Comparison of ENCODE assay signal across 8 cellular contexts in the genomic region with DNA sequence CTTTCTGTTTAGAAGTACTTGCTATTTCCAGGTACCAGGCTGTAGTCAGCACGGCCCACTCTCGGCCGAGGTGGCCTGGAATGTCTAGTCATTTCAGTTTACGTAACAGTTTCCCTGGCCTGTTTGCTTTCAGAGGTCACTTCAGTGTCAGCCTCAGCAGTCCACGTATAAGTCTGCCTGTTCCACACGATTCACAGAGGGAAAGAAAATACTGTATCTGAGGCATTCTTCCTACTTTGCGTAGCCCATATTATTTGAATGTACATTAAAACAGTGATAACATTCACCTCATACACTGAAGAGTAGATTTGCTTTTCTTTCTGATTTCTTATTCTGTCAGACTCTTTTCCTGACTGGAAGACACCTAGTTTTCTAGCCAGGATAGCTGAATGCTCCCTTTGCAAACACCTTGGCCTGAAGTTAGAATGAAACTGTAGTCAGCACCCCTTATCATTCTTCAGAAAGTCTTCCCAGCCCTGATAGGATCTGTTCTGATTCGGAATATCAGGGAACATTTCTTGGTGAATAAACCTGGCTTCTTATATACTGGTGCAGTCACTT.
DNase-seq lines count a peak whose midpoint lies in the region; ATAC-seq and TF ChIP-seq lines count a peak whose summit lies in the region.

No MANE protein-coding gene starts in this region.

- no peak for ATAC-seq in HG03342 (IDR thresholded peaks at IDR 0.05; ENCODE audit: unreplicated experiment)
- ATAC-seq in HG02884 (IDR thresholded peaks at IDR 0.05; ENCODE audit: unreplicated experiment): no peak

- peak; percentile 91 for DNase-seq in AG10803 (ENCODE audit: low read depth)
- peak; percentile 7 for DNase-seq in NCI-H2227 treated with DMSO at 0.1 percent for 48 hours (lab: John Stamatoyannopoulos, UW)
- DNase-seq in myocyte (ENCODE audit: low read depth): peak; percentile 74
- DNase-seq in foreskin melanocyte: no peak
- no peak for DNase-seq in activated naive CD4-positive, alpha-beta T cell (lab: John Stamatoyannopoulos, UW)

- no peak overlapping the region for H3K9ac ChIP-seq in endocrine pancreas (ENCODE audit: control insufficient read depth, insufficient read depth, low read length)

- no peak for TF ChIP-seq CTCF in AG10803 (conservative IDR thresholded peaks at IDR 0.05; ENCODE audit: low read length)

- H3K9me3 ChIP-seq in endocrine pancreas (ENCODE audit: control insufficient read depth, low read length): no peaks in the 10 kb centered on the region

- no peak overlapping the region for H3K4me3 ChIP-seq in AG10803 (ENCODE audit: low read length)
- H3K4me3 ChIP-seq in endocrine pancreas (ENCODE audit: control insufficient read depth, insufficient read depth, low read length): peak overlapping the region; percentile 1

- H3K4me1 ChIP-seq in endocrine pancreas (ENCODE audit: control insufficient read depth, insufficient read depth, low read length): peaks cover 50% of the 10 kb centered on the region

- no peaks in the 10 kb centered on the region for H3K36me3 ChIP-seq in endocrine pancreas (ENCODE audit: control insufficient read depth, insufficient read depth, low read length)

- no peaks in the 10 kb centered on the region for H3K27me3 ChIP-seq in endocrine pancreas (ENCODE audit: control insufficient read depth, insufficient read depth, low read length)

Comparison
In these comparisons a context has a peak if more than half of its experiments do, and no peak if none do; other contexts are left out.
1. DNase-seq: peak in AG10803 (single experiment), NCI-H2227 treated with DMSO at 0.1 percent for 48 hours (single experiment) and myocyte (single experiment); none in foreskin melanocyte (single experiment) and activated naive CD4-positive, alpha-beta T cell (0 of 4).